Comparison of ENCODE assay signal across 8 cellular contexts in genomic region chr17:81322271-81323082, GRCh38. TPM values are rescaled to one million over a fixed set of nuclear protein-coding genes. Genes with fewer than 3 reads are reported as not detected.
DNase-seq lines count a peak whose midpoint lies in the region; ATAC-seq and TF ChIP-seq lines count a peak whose summit lies in the region.

No MANE protein-coding gene starts in this region.

- no peak for TF ChIP-seq CTCF in CD4-positive, alpha-beta T cell (IDR thresholded peaks at IDR 0.05)
- TF ChIP-seq CTCF in activated CD8-positive, alpha-beta T cell treated with anti-CD3 and anti-CD28 coated beads for 36 hours (IDR thresholded peaks at IDR 0.05), result no peak

- no peaks in the 10 kb centered on the region for H3K36me3 Mint-ChIP-seq in CD4-positive, alpha-beta T cell (ENCODE audit: low read depth)
- H3K36me3 Mint-ChIP-seq in activated CD8-positive, alpha-beta T cell treated with anti-CD3 and anti-CD28 coated beads for 36 hours (ENCODE audit: low read depth), result no peaks in the 10 kb centered on the region

- no peak overlapping the region for H3K4me3 Mint-ChIP-seq in CD4-positive, alpha-beta T cell
- no peak overlapping the region for H3K4me3 Mint-ChIP-seq in activated CD8-positive, alpha-beta T cell treated with anti-CD3 and anti-CD28 coated beads for 36 hours

- H3K9me3 ChIP-seq in CD4-positive, alpha-beta T cell (ENCODE audit: control insufficient read depth, low read length), result no peaks in the 10 kb centered on the region

- H3K27ac Mint-ChIP-seq in CD4-positive, alpha-beta T cell, result no peak overlapping the region
- no peak overlapping the region for H3K27ac Mint-ChIP-seq in activated CD8-positive, alpha-beta T cell treated with anti-CD3 and anti-CD28 coated beads for 36 hours

- H3K4me1 Mint-ChIP-seq in CD4-positive, alpha-beta T cell (ENCODE audit: low read depth), result no peaks in the 10 kb centered on the region
- H3K4me1 Mint-ChIP-seq in activated CD8-positive, alpha-beta T cell treated with anti-CD3 and anti-CD28 coated beads for 36 hours (ENCODE audit: low read depth), result no peaks in the 10 kb centered on the region

- no peak overlapping the region for H3K27ac ChIP-seq in CD4-positive, alpha-beta T cell (ENCODE audit: low read depth, low read length)

- no peaks in the 10 kb centered on the region for H3K9me3 Mint-ChIP-seq in CD4-positive, alpha-beta T cell
- no peaks in the 10 kb centered on the region for H3K9me3 Mint-ChIP-seq in activated CD8-positive, alpha-beta T cell treated with anti-CD3 and anti-CD28 coated beads for 36 hours

- POLR2A ChIA-PET in CD4-positive, alpha-beta T cell (lab: Charles Lee), result no interaction called here
- POLR2A ChIA-PET in activated CD8-positive, alpha-beta T cell treated with anti-CD3 and anti-CD28 coated beads for 36 hours (lab: Charles Lee), result no interaction called here

- peak; percentile 76 for ATAC-seq in CD4-positive, alpha-beta T cell (ENCODE audit: poor library complexity)
- ATAC-seq in activated CD8-positive, alpha-beta T cell treated with anti-CD3 and anti-CD28 coated beads for 36 hours, result peak; percentile 98
- ATAC-seq in left lobe of liver (peak; percentile 33), HG02973 (IDR thresholded peaks at IDR 0.05; ENCODE audit: unreplicated experiment) (no peak)

- intact Hi-C loops in CD4-positive, alpha-beta T cell (cut with DNase I, micrococcal nuclease), result loop anchor here in 1 of 2 experiments (2.0 kb wide), 1 partner anchor 70 kb away; no protein-coding TSS in a partner anchor
- intact Hi-C loops in activated CD8-positive, alpha-beta T cell treated with anti-CD3 and anti-CD28 coated beads for 36 hours (cut with micrococcal nuclease), result no loop called here

- DNase-seq in CD4-positive, alpha-beta T cell, result peak in 5 of 10 experiments; percentile 10 to 43 (median 31)
- peak; percentile 77 for DNase-seq in HuH-7.5 (ENCODE audit: low spot score)
- DNase-seq in activated CD8-positive, alpha-beta T cell treated with anti-CD3 and anti-CD28 coated beads for 36 hours, result peak; percentile 71
- DNase-seq in left lobe of liver (ENCODE audit: low spot score), result peak; percentile 71
- no peak for DNase-seq in NCI-H1694 (lab: John Stamatoyannopoulos, UW)
- no peak for DNase-seq in cerebellar cortex (ENCODE audit: low spot score)
- DNase-seq in NCI-H1092 treated with DMSO at 0.1 percent for 48 hours (lab: John Stamatoyannopoulos, UW), result no peak

- H3K27me3 ChIP-seq in CD4-positive, alpha-beta T cell (ENCODE audit: control insufficient read depth, insufficient read depth, low read length), result no peaks in the 10 kb centered on the region

- CTCF ChIA-PET in CD4-positive, alpha-beta T cell (lab: Charles Lee), result interaction anchor here (0.8 to 1.2 kb wide), 2 partner anchors 26 to 31 kb away, joined by 3 to 6 read pairs; no protein-coding TSS in a partner anchor
- CTCF ChIA-PET in activated CD8-positive, alpha-beta T cell treated with anti-CD3 and anti-CD28 coated beads for 36 hours (lab: Charles Lee), result interaction anchor here (0.8 to 1.5 kb wide), 8 partner anchors 9 to 162 kb away, joined by 3 to 4 read pairs (median 3); partner anchors contain the start of gene SLC38A10

- no peaks in the 10 kb centered on the region for H3K27me3 Mint-ChIP-seq in CD4-positive, alpha-beta T cell
- H3K27me3 Mint-ChIP-seq in activated CD8-positive, alpha-beta T cell treated with anti-CD3 and anti-CD28 coated beads for 36 hours, result no peaks in the 10 kb centered on the region

RNA-seq across cellular contexts. Expression of gene SLC38A10, which starts 27.4 kb away (rescaled TPM):
- total RNA-seq in CD4-positive, alpha-beta T cell, result 10 to 100 TPM; 22.8 to 26.4 TPM
- 10 to 100 TPM; 42.7 to 45.4 TPM for total RNA-seq in activated CD8-positive, alpha-beta T cell treated with anti-CD3 and anti-CD28 coated beads for 36 hours
- total RNA-seq in left lobe of liver, result 101 TPM

Comparison
In these comparisons a context has a peak if more than half of its experiments do, and no peak if none do; other contexts are left out.
1. DNase-seq: peak in HuH-7.5 (single experiment), activated CD8-positive, alpha-beta T cell treated with anti-CD3 and anti-CD28 coated beads for 36 hours (single experiment) and left lobe of liver (single experiment); none in NCI-H1694 (single experiment), cerebellar cortex (single experiment) and NCI-H1092 treated with DMSO at 0.1 percent for 48 hours (single experiment).